ENCODE assay signal across 8 cellular contexts in genomic region chr12:6450869-6451347, GRCh38. TPM values are rescaled to one million over a fixed set of nuclear protein-coding genes. Genes with fewer than 3 reads are reported as not detected.
A peak's percentile ranks its signal among the peaks of the same experiment; 100 is the strongest.
DNase-seq lines count a peak whose midpoint lies in the region; ATAC-seq, FAIRE-seq and TF ChIP-seq lines count a peak whose summit lies in the region.

No MANE protein-coding gene starts in this region.

- peak overlapping the region in 1 of 2 experiments; percentile 90 for H3K23ac ChIP-seq in mesenchymal stem cell (ENCODE audit: low read length in 2 of 2)

- H4K91ac ChIP-seq in mesenchymal stem cell (ENCODE audit: low read length) = peak overlapping the region; percentile 91

- H2BK15ac ChIP-seq in mesenchymal stem cell (ENCODE audit: low read depth, poor library complexity, severe bottlenecking) = peak overlapping the region; percentile 100

- peak overlapping the region; percentile 76 for H2AFZ ChIP-seq in mesenchymal stem cell (ENCODE audit: low read depth, low read length)

- peak overlapping the region; percentile 38 for H2AK5ac ChIP-seq in mesenchymal stem cell (ENCODE audit: low read length, severe bottlenecking)

- H3K4me1 ChIP-seq in A549 = peaks cover 21% of the 10 kb centered on the region
- peaks cover 32% of the 10 kb centered on the region for H3K4me1 ChIP-seq in mesenchymal stem cell (ENCODE audit: control insufficient read depth, insufficient read depth, low read depth, low read length)
- peaks cover 21% of the 10 kb centered on the region for H3K4me1 ChIP-seq in upper lobe of right lung

- H3K27ac ChIP-seq in A549 (peak overlapping the region; percentile 97), caudate nucleus (ENCODE audit: low read depth, low read length) (peak overlapping the region; percentile 91), mesenchymal stem cell (ENCODE audit: low read length, poor library complexity, severe bottlenecking) (peak overlapping the region; percentile 94), upper lobe of right lung (peak overlapping the region; percentile 98)

- no peaks in the 10 kb centered on the region for H3K27me3 Mint-ChIP-seq in IgD-negative memory B cell

- peak overlapping the region; percentile 38 to 69 for H2BK12ac ChIP-seq in mesenchymal stem cell (ENCODE audit: low read length in 2 of 2)

- no peak for FAIRE-seq in A549 (lab: Jason Lieb, UNC)

- H3K27ac Mint-ChIP-seq in IgD-negative memory B cell = peak overlapping the region; percentile 97 to 99 (median 99)

- peak overlapping the region; percentile 96; the same call in 2 of the 3 replicates for H3K4me2 ChIP-seq in A549
- H3K4me2 ChIP-seq in mesenchymal stem cell (ENCODE audit: low read length, poor library complexity, severe bottlenecking) = peak overlapping the region; percentile 90

- H3K27me3 ChIP-seq in mesenchymal stem cell (ENCODE audit: control insufficient read depth in 1 of 2, insufficient read depth in 1 of 2, low read length in 2 of 2) (no peaks in the 10 kb centered on the region), upper lobe of right lung (no peaks in the 10 kb centered on the region)

- DNase-seq in A549 (ENCODE audit: low read depth in 1 of 2, low spot score in 1 of 2) (no peak), caudate nucleus (lab: John Stamatoyannopoulos, UW) (peak in 14 of 61 donors; percentile 55 to 79 (median 66)), mesenchymal stem cell (no peak), upper lobe of right lung (no peak), NCI-H2171 (lab: John Stamatoyannopoulos, UW) (no peak), NCI-H187 (lab: John Stamatoyannopoulos, UW) (no peak)

- peaks cover 34 to 55% (median 50%) of the 10 kb centered on the region in 3 donors for H3K4me1 Mint-ChIP-seq in IgD-negative memory B cell

- H2BK5ac ChIP-seq in mesenchymal stem cell (ENCODE audit: low read depth, low read length, poor library complexity, severe bottlenecking) = peak overlapping the region; percentile 4

- WGBS in A549 (ENCODE audit: missing lambda C conversion rate) = 95% methylated on average over 11 of the region's 11 CpGs
- 35% methylated on average over 11 of the region's 11 CpGs for WGBS in mesenchymal stem cell

- TF ChIP-seq CTCF in A549 (IDR thresholded peaks at IDR 0.05) (no peak), upper lobe of right lung (IDR thresholded peaks at IDR 0.05) (no peak)

- intact Hi-C loops in upper lobe of right lung (cut with DNase I) = no loop called here

- ATAC-seq in A549 = no peak
- ATAC-seq in upper lobe of right lung = no peak
- ATAC-seq in HG02852 (IDR thresholded peaks at IDR 0.05; ENCODE audit: unreplicated experiment) = no peak

- no peaks in the 10 kb centered on the region for H3K9me3 Mint-ChIP-seq in IgD-negative memory B cell

- peak overlapping the region; percentile 97 for H3K9ac ChIP-seq in mesenchymal stem cell (ENCODE audit: low read length)

- H3K18ac ChIP-seq in mesenchymal stem cell (ENCODE audit: low read depth in 1 of 2, low read length in 2 of 2) = peak overlapping the region; percentile 95 to 97

- H3K36me3 Mint-ChIP-seq in IgD-negative memory B cell = peaks cover 12% of the 10 kb centered on the region

- H3K4me3 ChIP-seq in A549 (no peak overlapping the region), mesenchymal stem cell (ENCODE audit: insufficient read depth in 1 of 2, low read depth in 1 of 2, low read length in 2 of 2) (peak overlapping the region; percentile 53 to 95), upper lobe of right lung (peak overlapping the region; percentile 76)

- H3K4me3 Mint-ChIP-seq in IgD-negative memory B cell = peak overlapping the region; percentile 90 to 100 (median 97)

- H3K4ac ChIP-seq in mesenchymal stem cell (ENCODE audit: low read depth in 1 of 2, low read length in 2 of 2) = peak overlapping the region; percentile 12 to 86

- POLR2A ChIA-PET in A549 (lab: Yijun Ruan, JAX) = interaction anchor here (1.3 to 2.8 kb wide), 2 partner anchors 19 to 20 kb away, joined by 3 to 14 read pairs; partner anchors contain the start of gene VAMP1

- peaks cover 23% of the 10 kb centered on the region for H3K79me1 ChIP-seq in mesenchymal stem cell (replicated peaks; ENCODE audit: low read length, poor library complexity, severe bottlenecking)

- H3K9me3 ChIP-seq in A549 = no peaks in the 10 kb centered on the region
- H3K9me3 ChIP-seq in mesenchymal stem cell (ENCODE audit: control insufficient read depth, low read length) = no peaks in the 10 kb centered on the region
- H3K9me3 ChIP-seq in upper lobe of right lung = no peaks in the 10 kb centered on the region

- TF ChIP-seq POLR2A in A549 (IDR thresholded peaks at IDR 0.05; ENCODE audit: low read length) = no peak

- H3K14ac ChIP-seq in mesenchymal stem cell (ENCODE audit: low read length in 2 of 2) = peak overlapping the region in 1 of 2 experiments; percentile 84

- no peak for TF ChIP-seq EP300 in A549 (IDR thresholded peaks at IDR 0.05)

- CTCF ChIA-PET in A549 (lab: Yijun Ruan, JAX) = interaction anchor here (0.7 to 5.1 kb wide), 8 partner anchors 10 to 128 kb away, joined by 3 to 52 read pairs (median 6); no protein-coding TSS in a partner anchor

- no peak for TF ChIP-seq RAD21 in A549 (conservative IDR thresholded peaks at IDR 0.05 in 1 of 2, IDR thresholded peaks at IDR 0.05 in 1 of 2)

- H3K36me3 ChIP-seq in mesenchymal stem cell (ENCODE audit: control insufficient read depth in 1 of 2, insufficient read depth in 2 of 2, low read depth in 1 of 2, low read length in 2 of 2) = peaks cover 16 to 41% of the 10 kb centered on the region in 2 experiments
- H3K36me3 ChIP-seq in upper lobe of right lung = peaks cover 19% of the 10 kb centered on the region

- peak overlapping the region; percentile 50 for H2BK120ac ChIP-seq in mesenchymal stem cell (ENCODE audit: low read depth, low read length)

- H4K8ac ChIP-seq in mesenchymal stem cell (ENCODE audit: low read length) = peak overlapping the region; percentile 99

TF ChIP-seq in A549, 52 proteins besides CTCF, POLR2A, EP300 and RAD21 (continues in another document):
- TF ChIP-seq HOXB5 (CRISPR knock-in tag; IDR thresholded peaks at IDR 0.05) (no peak), CEBPB (IDR thresholded peaks at IDR 0.05) (no peak), TP53 (CRISPR knock-in tag; IDR thresholded peaks at IDR 0.05) (no peak), HOXA7 (CRISPR knock-in tag; IDR thresholded peaks at IDR 0.05) (no peak), ZFP36 (IDR thresholded peaks at IDR 0.05; ENCODE audit: borderline replicate concordance, partially characterized antibody) (no peak), NFE2L2 (conservative IDR thresholded peaks at IDR 0.05; ENCODE audit: low read length) (no peak), NPAS2 (CRISPR knock-in tag; IDR thresholded peaks at IDR 0.05; ENCODE audit: borderline replicate concordance) (no peak), FOSB (CRISPR knock-in tag; IDR thresholded peaks at IDR 0.05) (no peak)

RNA-seq across cellular contexts. Expression of gene TAPBPL, which starts 0.9 kb away (rescaled TPM):
- polyA plus RNA-seq in A549 (2011; rRNA removed) (3.6 and 5.1 TPM in 2 replicates), A549 (2017; fragmentation: RNase III; extraction: RNeasy Plus Mini Kit Qiagen cat#74134 plus additional on column Dnase treatment) (2.3 to 3.4 TPM (median 2.8 TPM) in 3 replicates), IgD-negative memory B cell (125 TPM)
- polyA plus RNA-seq in A549 (2012; cell fraction: cytosol; rRNA removed) = 4.2 and 5.0 TPM in 2 replicates
- 7.7 and 9.5 TPM in 2 replicates for polyA plus RNA-seq in A549 (2012; cell fraction: nucleus; rRNA removed)
- 4.0 and 8.3 TPM in 2 replicates for polyA minus RNA-seq in A549 (2011; rRNA and poly(A)+ RNA removed)
- 10.9 TPM for polyA plus RNA-seq in mesenchymal stem cell (2013, experiment 1 of 2)
- polyA plus RNA-seq in mesenchymal stem cell (2013, experiment 2 of 2) = 10.7 TPM
- 28.4 TPM for total RNA-seq in upper lobe of right lung

RNA-seq across cellular contexts. Expression of gene CD27, which starts 6.2 kb away (rescaled TPM):
- polyA plus RNA-seq in A549 (2011; rRNA removed) (not detected in 2 replicates), A549 (2017; fragmentation: RNase III; extraction: RNeasy Plus Mini Kit Qiagen cat#74134 plus additional on column Dnase treatment) (not detected in 3 replicates), IgD-negative memory B cell (264 TPM)
- not detected in 2 replicates for polyA plus RNA-seq in A549 (2012; cell fraction: cytosol; rRNA removed)
- not detected in 2 replicates for polyA plus RNA-seq in A549 (2012; cell fraction: nucleus; rRNA removed)
- not detected in 2 replicates for polyA minus RNA-seq in A549 (2011; rRNA and poly(A)+ RNA removed)
- polyA plus RNA-seq in mesenchymal stem cell (2013, experiment 1 of 2) = not detected
- polyA plus RNA-seq in mesenchymal stem cell (2013, experiment 2 of 2) = not detected
- 1.5 TPM for total RNA-seq in upper lobe of right lung

RNA-seq across cellular contexts. Expression of gene VAMP1, which starts 19.6 kb away (rescaled TPM):
- polyA plus RNA-seq in A549 (2011; rRNA removed) (17.6 and 28.8 TPM in 2 replicates), A549 (2017; fragmentation: RNase III; extraction: RNeasy Plus Mini Kit Qiagen cat#74134 plus additional on column Dnase treatment) (20.6 to 22.8 TPM (median 22.7 TPM) in 3 replicates), IgD-negative memory B cell (8.1 TPM)
- 33.0 and 36.2 TPM in 2 replicates for polyA plus RNA-seq in A549 (2012; cell fraction: cytosol; rRNA removed)
- polyA plus RNA-seq in A549 (2012; cell fraction: nucleus; rRNA removed) = 45.9 and 80.7 TPM in 2 replicates
- 12.7 and 14.2 TPM in 2 replicates for polyA minus RNA-seq in A549 (2011; rRNA and poly(A)+ RNA removed)
- 8.0 TPM for polyA plus RNA-seq in mesenchymal stem cell (2013, experiment 1 of 2)
- polyA plus RNA-seq in mesenchymal stem cell (2013, experiment 2 of 2) = 8.6 TPM
- total RNA-seq in upper lobe of right lung = 6.3 TPM

RNA-seq across cellular contexts. Expression of gene MRPL51, which starts 42.2 kb away (rescaled TPM):
- 181 and 337 TPM in 2 replicates for polyA plus RNA-seq in A549 (2011; rRNA removed)
- polyA plus RNA-seq in A549 (2012; cell fraction: cytosol; rRNA removed) = 198 and 262 TPM in 2 replicates
- 65.6 and 118 TPM in 2 replicates for polyA plus RNA-seq in A549 (2012; cell fraction: nucleus; rRNA removed)
- polyA plus RNA-seq in A549 (2017; fragmentation: RNase III; extraction: RNeasy Plus Mini Kit Qiagen cat#74134 plus additional on column Dnase treatment) = 260 to 272 TPM (median 265 TPM) in 3 replicates
- 33.9 and 50.6 TPM in 2 replicates for polyA minus RNA-seq in A549 (2011; rRNA and poly(A)+ RNA removed)
- 165 TPM for polyA plus RNA-seq in IgD-negative memory B cell
- 573 TPM for polyA plus RNA-seq in mesenchymal stem cell (2013, experiment 1 of 2)
- 577 TPM for polyA plus RNA-seq in mesenchymal stem cell (2013, experiment 2 of 2)
- total RNA-seq in upper lobe of right lung = 114 TPM

RNA-seq across cellular contexts. Expression of gene NCAPD2, which starts 43.0 kb away (rescaled TPM):
- 130 and 145 TPM in 2 replicates for polyA plus RNA-seq in A549 (2011; rRNA removed)
- 86.9 and 90.0 TPM in 2 replicates for polyA plus RNA-seq in A549 (2012; cell fraction: cytosol; rRNA removed)
- polyA plus RNA-seq in A549 (2012; cell fraction: nucleus; rRNA removed) = 124 and 125 TPM in 2 replicates
- polyA plus RNA-seq in A549 (2017; fragmentation: RNase III; extraction: RNeasy Plus Mini Kit Qiagen cat#74134 plus additional on column Dnase treatment) = 76.1 to 82.0 TPM (median 77.3 TPM) in 3 replicates
- polyA minus RNA-seq in A549 (2011; rRNA and poly(A)+ RNA removed) = 163 and 187 TPM in 2 replicates
- polyA plus RNA-seq in IgD-negative memory B cell = 21.1 TPM
- polyA plus RNA-seq in mesenchymal stem cell (2013, experiment 1 of 2) = 11.7 TPM
- polyA plus RNA-seq in mesenchymal stem cell (2013, experiment 2 of 2) = 11.1 TPM
- total RNA-seq in upper lobe of right lung = 26.7 TPM

Comparison
In these comparisons a context has a peak if more than half of its experiments do, and no peak if none do; other contexts are left out.
1. RNA of gene TAPBPL, which starts 0.9 kb away (polyA plus RNA-seq): 125 TPM in IgD-negative memory B cell (single experiment); 2.3 to 9.5 TPM in A549; every median in the first group is over 10 times any median in the second.
2. RNA of gene CD27, which starts 6.2 kb away (polyA plus RNA-seq): 264 TPM in IgD-negative memory B cell (single experiment); not detected in A549; every median in the first group is over 100 times any median in the second.
3. Peak in every context shown above with its lines, with median percentiles within 50 percentile points of each other: H3K27ac ChIP-seq.